15 cellular contexts compared by ENCODE assay signal in genomic region chr1:205270271-205270670, GRCh38.
"Had no signal": no experiment of that assay in that cellular context is flagged by ENCODE, and none has a peak within 500 bp of the region (broad histone marks: within the 10 kb centered on the region; RNA-seq: fewer than 3 reads in every experiment).

No MANE protein-coding gene starts in this region.

- H3K27me3 Mint-ChIP-seq: activated CD8-positive, alpha-beta T cell treated with anti-CD3 and anti-CD28 coated beads for 36 hours; activated T-cell treated with anti-CD3 and anti-CD28 coated beads, Interleukin-2, amount 50 U/mL, for 24 hours; T-cell had no signal

- H3K27ac ChIP-seq: transverse colon had no signal

- ATAC-seq: activated CD8-positive, alpha-beta T cell treated with anti-CD3 and anti-CD28 coated beads for 36 hours; stimulated activated naive CD8-positive, alpha-beta T cell treated with anti-CD3 and anti-CD28 coated beads, Interleukin-15, Interleukin-2, amounts not matched to agents 100 U/mL and 50 U/mL, for 24 hours; T-cell; WTC11 had no signal

- DNase-seq: activated CD4-positive, alpha-beta T cell treated with anti-CD3 and anti-CD28 coated beads for 48 hours; activated CD8-positive, alpha-beta T cell treated with anti-CD3 and anti-CD28 coated beads for 36 hours; activated naive CD4-positive, alpha-beta T cell treated with anti-CD3 and anti-CD28 coated beads for 36 hours; activated T-cell treated with anti-CD3 and anti-CD28 coated beads, Interleukin-2, amount 50 U/mL, for 24 hours; aorta; foreskin melanocyte; islet precursor cell; retina; stimulated activated CD8-positive, alpha-beta memory T cell treated with anti-CD3 and anti-CD28 coated beads, Interleukin-4, amount 100 ng/mL, for 48 hours; stimulated activated naive CD8-positive, alpha-beta T cell treated with anti-CD3 and anti-CD28 coated beads, Interleukin-15, Interleukin-2, amounts not matched to agents 100 U/mL and 50 U/mL, for 24 hours; T-cell; transverse colon had no signal

- H3K36me3 ChIP-seq: transverse colon had no signal

- H3K4me3 ChIP-seq: transverse colon had no signal

- H3K27me3 ChIP-seq: transverse colon had no signal

- H3K9me3 ChIP-seq: transverse colon had no signal

- H3K4me3 Mint-ChIP-seq: activated CD8-positive, alpha-beta T cell treated with anti-CD3 and anti-CD28 coated beads for 36 hours; activated naive CD4-positive, alpha-beta T cell treated with anti-CD3 and anti-CD28 coated beads for 36 hours; activated T-cell treated with anti-CD3 and anti-CD28 coated beads, Interleukin-2, amount 50 U/mL, for 24 hours; mesothelial cell of epicardium; nephron; T-cell; WTC11 had no signal

- H3K27ac Mint-ChIP-seq: activated CD8-positive, alpha-beta T cell treated with anti-CD3 and anti-CD28 coated beads for 36 hours; activated naive CD4-positive, alpha-beta T cell treated with anti-CD3 and anti-CD28 coated beads for 36 hours; activated T-cell treated with anti-CD3 and anti-CD28 coated beads, Interleukin-2, amount 50 U/mL, for 24 hours; mesothelial cell of epicardium; nephron; T-cell had no signal

- H3K9me3 Mint-ChIP-seq: activated CD8-positive, alpha-beta T cell treated with anti-CD3 and anti-CD28 coated beads for 36 hours; activated naive CD4-positive, alpha-beta T cell treated with anti-CD3 and anti-CD28 coated beads for 36 hours; activated T-cell treated with anti-CD3 and anti-CD28 coated beads, Interleukin-2, amount 50 U/mL, for 24 hours; mesothelial cell of epicardium; nephron; T-cell; WTC11 had no signal
